ENCODE assay signal across 1 cellular context in the genomic region with DNA sequence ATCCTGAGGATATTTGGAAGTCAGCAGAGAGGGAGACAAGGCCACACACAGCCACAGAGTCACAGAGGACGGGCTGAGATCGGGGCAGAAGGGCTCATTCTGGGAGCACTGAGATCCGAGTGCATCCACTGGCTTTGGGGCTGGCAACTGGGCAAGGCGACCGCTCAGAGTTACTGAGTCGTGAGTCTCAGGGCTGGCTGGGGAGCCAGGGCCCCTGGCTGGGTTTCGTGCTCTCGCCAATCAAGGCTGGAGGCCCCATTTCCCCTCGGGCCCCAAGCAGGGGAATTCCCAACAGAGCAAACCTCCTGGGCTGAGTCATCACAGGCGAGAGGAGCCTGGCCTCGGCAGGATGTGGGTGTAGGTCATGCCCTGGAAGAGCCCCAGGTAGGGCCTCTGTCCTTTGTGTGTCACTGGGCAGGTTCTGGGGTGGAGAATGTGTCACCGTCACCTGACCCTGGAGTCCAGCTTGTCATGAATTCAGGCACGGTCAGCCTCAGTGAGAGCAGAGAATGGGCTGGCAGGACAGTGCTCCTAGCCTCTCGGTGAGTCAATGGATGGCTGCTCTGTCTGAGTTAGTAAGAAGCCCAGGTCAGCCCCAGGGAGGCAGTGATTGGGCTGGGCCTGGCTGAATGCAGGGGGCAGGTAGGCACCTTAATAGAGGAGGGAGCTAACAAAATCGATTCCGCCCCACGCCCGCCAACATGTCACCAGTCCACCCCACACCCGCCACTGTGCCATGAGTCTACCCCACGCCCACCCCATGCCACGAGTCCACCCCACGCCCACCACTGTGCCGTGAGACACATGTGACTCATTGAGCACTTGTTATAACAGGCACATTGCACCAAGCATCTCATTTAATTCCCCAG.
A peak's percentile ranks its signal among the peaks of the same experiment; 100 is the strongest.
TF ChIP-seq lines count a peak whose summit lies in the region.

No MANE protein-coding gene starts in this region.

TF ChIP-seq in GM12878, 131 proteins besides CTCF, POLR2A, EP300 and RAD21 (continued from another document):
- TF ChIP-seq, protein P1, sequence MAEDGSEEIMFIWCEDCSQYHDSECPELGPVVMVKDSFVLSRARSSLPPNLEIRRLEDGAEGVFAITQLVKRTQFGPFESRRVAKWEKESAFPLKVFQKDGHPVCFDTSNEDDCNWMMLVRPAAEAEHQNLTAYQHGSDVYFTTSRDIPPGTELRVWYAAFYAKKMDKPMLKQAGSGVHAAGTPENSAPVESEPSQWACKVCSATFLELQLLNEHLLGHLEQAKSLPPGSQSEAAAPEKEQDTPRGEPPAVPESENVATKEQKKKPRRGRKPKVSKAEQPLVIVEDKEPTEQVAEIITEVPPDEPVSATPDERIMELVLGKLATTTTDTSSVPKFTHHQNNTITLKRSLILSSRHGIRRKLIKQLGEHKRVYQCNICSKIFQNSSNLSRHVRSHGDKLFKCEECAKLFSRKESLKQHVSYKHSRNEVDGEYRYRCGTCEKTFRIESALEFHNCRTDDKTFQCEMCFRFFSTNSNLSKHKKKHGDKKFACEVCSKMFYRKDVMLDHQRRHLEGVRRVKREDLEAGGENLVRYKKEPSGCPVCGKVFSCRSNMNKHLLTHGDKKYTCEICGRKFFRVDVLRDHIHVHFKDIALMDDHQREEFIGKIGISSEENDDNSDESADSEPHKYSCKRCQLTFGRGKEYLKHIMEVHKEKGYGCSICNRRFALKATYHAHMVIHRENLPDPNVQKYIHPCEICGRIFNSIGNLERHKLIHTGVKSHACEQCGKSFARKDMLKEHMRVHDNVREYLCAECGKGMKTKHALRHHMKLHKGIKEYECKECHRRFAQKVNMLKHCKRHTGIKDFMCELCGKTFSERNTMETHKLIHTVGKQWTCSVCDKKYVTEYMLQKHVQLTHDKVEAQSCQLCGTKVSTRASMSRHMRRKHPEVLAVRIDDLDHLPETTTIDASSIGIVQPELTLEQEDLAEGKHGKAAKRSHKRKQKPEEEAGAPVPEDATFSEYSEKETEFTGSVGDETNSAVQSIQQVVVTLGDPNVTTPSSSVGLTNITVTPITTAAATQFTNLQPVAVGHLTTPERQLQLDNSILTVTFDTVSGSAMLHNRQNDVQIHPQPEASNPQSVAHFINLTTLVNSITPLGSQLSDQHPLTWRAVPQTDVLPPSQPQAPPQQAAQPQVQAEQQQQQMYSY (CRISPR knock-in tag; IDR thresholded peaks at IDR 0.05), result no peak
- TF ChIP-seq MEF2A (IDR thresholded peaks at IDR 0.05; ENCODE audit: insufficient read depth, low read depth, low read length) (peak; percentile 92), ATF7 (IDR thresholded peaks at IDR 0.05; ENCODE audit: low read depth) (peak; percentile 96), ASH2L (IDR thresholded peaks at IDR 0.05; ENCODE audit: borderline replicate concordance, low read depth) (peak; percentile 72; the same call in 1 of the 2 replicates), MEF2B (IDR thresholded peaks at IDR 0.05; ENCODE audit: partially characterized antibody, poor library complexity, severe bottlenecking) (peak; percentile 92), ZNF274 (IDR thresholded peaks at IDR 0.05; ENCODE audit: insufficient read depth, insufficient read length) (no peak), SRF (IDR thresholded peaks at IDR 0.05; ENCODE audit: low read depth in 2 of 2, low read length in 2 of 2) (0 out of 4 replicates have a peak, but pooled peaks of 1 of the 2 experiments have one; percentile 18), TARDBP (IDR thresholded peaks at IDR 0.05; ENCODE audit: borderline replicate concordance) (peak; percentile 85), SMAD5 (IDR thresholded peaks at IDR 0.05; ENCODE audit: low read depth) (peak; percentile 93), SREBF1 (IDR thresholded peaks at IDR 0.05; ENCODE audit: low read length) (no peak), ESRRA (IDR thresholded peaks at IDR 0.05; ENCODE audit: low read length) (no peak), SUZ12 (IDR thresholded peaks at IDR 0.05; ENCODE audit: unreplicated experiment) (no peak), TCF12 (IDR thresholded peaks at IDR 0.05; ENCODE audit: low read depth, low read length) (peak; percentile 98), NFXL1 (IDR thresholded peaks at IDR 0.05; ENCODE audit: borderline replicate concordance) (0 out of 2 replicates have a peak, but pooled peaks have one; percentile 64), SIN3A (IDR thresholded peaks at IDR 0.05; ENCODE audit: low read depth, low read length) (no peak), ZNF24 (IDR thresholded peaks at IDR 0.05) (peak; percentile 54; the same call in 1 of the 2 replicates), NFIC (IDR thresholded peaks at IDR 0.05; ENCODE audit: low read depth, low read length) (no peak), PAX5 (IDR thresholded peaks at IDR 0.05; ENCODE audit: borderline replicate concordance, low read depth, low read length) (peak; percentile 99), WRNIP1 (IDR thresholded peaks at IDR 0.05; ENCODE audit: borderline replicate concordance, low read depth, low read length) (peak; percentile 85; the same call in 1 of the 2 replicates), USF1 (IDR thresholded peaks at IDR 0.05; ENCODE audit: borderline replicate concordance, extremely low read length, insufficient read depth, low read depth, low read length) (peak; percentile 60), ZBTB33 (IDR thresholded peaks at IDR 0.05) (peak; percentile 60; the same call in 1 of the 2 replicates), EGR1 (IDR thresholded peaks at IDR 0.05; ENCODE audit: borderline replicate concordance in 1 of 2, low read depth in 2 of 2, low read length in 2 of 2) (peak in 1 of 2 experiments; percentile 92; a peak in 2 of 3 replicates)
- TF ChIP-seq, protein P2, sequence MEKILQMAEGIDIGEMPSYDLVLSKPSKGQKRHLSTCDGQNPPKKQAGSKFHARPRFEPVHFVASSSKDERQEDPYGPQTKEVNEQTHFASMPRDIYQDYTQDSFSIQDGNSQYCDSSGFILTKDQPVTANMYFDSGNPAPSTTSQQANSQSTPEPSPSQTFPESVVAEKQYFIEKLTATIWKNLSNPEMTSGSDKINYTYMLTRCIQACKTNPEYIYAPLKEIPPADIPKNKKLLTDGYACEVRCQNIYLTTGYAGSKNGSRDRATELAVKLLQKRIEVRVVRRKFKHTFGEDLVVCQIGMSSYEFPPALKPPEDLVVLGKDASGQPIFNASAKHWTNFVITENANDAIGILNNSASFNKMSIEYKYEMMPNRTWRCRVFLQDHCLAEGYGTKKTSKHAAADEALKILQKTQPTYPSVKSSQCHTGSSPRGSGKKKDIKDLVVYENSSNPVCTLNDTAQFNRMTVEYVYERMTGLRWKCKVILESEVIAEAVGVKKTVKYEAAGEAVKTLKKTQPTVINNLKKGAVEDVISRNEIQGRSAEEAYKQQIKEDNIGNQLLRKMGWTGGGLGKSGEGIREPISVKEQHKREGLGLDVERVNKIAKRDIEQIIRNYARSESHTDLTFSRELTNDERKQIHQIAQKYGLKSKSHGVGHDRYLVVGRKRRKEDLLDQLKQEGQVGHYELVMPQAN (conservative IDR thresholded peaks at IDR 0.05), result peak; percentile 22; the same call in 1 of the 2 replicates
- TF ChIP-seq, protein P3, sequence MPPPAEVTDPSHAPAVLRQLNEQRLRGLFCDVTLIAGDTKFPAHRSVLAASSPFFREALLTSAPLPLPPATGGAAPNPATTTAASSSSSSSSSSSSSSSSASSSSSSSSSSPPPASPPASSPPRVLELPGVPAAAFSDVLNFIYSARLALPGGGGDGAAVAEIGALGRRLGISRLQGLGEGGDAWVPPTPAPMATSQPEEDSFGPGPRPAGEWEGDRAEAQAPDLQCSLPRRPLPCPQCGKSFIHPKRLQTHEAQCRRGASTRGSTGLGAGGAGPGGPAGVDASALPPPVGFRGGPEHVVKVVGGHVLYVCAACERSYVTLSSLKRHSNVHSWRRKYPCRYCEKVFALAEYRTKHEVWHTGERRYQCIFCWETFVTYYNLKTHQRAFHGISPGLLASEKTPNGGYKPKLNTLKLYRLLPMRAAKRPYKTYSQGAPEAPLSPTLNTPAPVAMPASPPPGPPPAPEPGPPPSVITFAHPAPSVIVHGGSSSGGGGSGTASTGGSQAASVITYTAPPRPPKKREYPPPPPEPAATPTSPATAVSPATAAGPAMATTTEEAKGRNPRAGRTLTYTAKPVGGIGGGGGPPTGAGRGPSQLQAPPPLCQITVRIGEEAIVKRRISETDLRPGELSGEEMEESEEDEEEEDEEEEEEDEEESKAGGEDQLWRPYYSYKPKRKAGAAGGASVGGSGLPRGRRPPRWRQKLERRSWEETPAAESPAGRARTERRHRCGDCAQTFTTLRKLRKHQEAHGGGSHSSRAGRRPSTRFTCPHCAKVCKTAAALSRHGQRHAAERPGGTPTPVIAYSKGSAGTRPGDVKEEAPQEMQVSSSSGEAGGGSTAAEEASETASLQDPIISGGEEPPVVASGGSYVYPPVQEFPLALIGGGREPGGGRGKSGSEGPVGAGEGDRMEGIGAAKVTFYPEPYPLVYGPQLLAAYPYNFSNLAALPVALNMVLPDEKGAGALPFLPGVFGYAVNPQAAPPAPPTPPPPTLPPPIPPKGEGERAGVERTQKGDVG (CRISPR knock-in tag; IDR thresholded peaks at IDR 0.05), result no peak
